In the genomic region with DNA sequence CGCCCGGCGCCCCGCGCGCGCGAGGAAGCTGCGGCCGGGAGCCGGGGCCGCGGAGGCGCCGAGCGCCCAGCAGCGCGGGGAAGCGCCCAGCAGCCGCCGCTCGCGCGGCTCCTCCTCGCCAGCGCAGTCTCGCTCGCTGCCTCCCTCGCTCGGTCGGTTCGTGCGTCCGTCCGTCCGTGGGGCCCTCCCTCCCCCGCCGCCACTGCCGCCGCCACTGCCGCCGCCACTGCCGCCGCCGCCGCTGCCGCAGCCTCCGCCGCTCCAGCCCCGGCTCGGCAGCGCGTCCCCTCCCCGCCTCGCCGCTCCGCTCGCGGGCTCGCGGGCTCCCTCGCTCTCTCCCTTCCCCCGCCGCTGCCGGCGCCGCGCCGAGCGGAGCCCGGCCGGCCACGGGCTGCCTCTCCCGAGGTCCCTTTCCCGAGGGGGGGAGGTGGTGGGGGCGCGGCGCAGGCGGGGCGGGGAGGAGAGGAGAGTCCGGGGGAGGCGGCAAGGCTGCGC, we compare ENCODE assay signal across 1 cellular context.
TF ChIP-seq lines count a peak whose summit lies in the region.

A gene (minus strand): TSS at position 138 of the 495 bp plus-strand sequence.

TF ChIP-seq in H1, 55 proteins besides CTCF, POLR2A, EP300 and RAD21:
- TF ChIP-seq RBBP5 (IDR thresholded peaks at IDR 0.05; ENCODE audit: borderline replicate concordance, low read depth, low read length) (no peak), PHF8 (conservative IDR thresholded peaks at IDR 0.05; ENCODE audit: low read depth, low read length) (0 out of 2 replicates have a peak, but pooled peaks have one; percentile 19)
